8 cellular contexts compared by ENCODE assay signal in genomic region chr18:11849845-11850747, GRCh38. TPM values are rescaled to one million over a fixed set of nuclear protein-coding genes. Genes with fewer than 3 reads are reported as not detected.
DNase-seq lines count a peak whose midpoint lies in the region; ATAC-seq lines count a peak whose summit lies in the region.

No MANE protein-coding gene starts in this region.

- peak; percentile 16 to 71 for DNase-seq in NCI-H2081 (lab: John Stamatoyannopoulos, UW)
- no peak for DNase-seq in NCI-H2081 treated with DMSO at 0.1 percent for 48 hours (lab: John Stamatoyannopoulos, UW)
- DNase-seq in NOMO-1 treated with dmso at 0.1 percent for 144 hours (lab: John Stamatoyannopoulos, UW; ENCODE audit: unreplicated experiment): peak; percentile 17
- peak; percentile 64 for DNase-seq in activated T-cell treated with anti-CD3 and anti-CD28 coated beads, Interleukin-2, amount 50 U/mL, for 24 hours
- peak; percentile 84 for DNase-seq in myocyte (ENCODE audit: low read depth)
- DNase-seq in stimulated activated CD8-positive, alpha-beta memory T cell treated with anti-CD3 and anti-CD28 coated beads, Interleukin-4, amount 100 ng/mL, for 4 hours (ENCODE audit: low read depth in 2 of 2, low spot score in 1 of 2): peak; percentile 15 to 27

- H3K9me3 Mint-ChIP-seq in activated T-cell treated with anti-CD3 and anti-CD28 coated beads, Interleukin-2, amount 50 U/mL, for 24 hours: no peaks in the 10 kb centered on the region

- H3K4me1 Mint-ChIP-seq in activated T-cell treated with anti-CD3 and anti-CD28 coated beads, Interleukin-2, amount 50 U/mL, for 24 hours (ENCODE audit: low read depth): peaks cover 40% of the 10 kb centered on the region

- peak overlapping the region; percentile 100 for H3K27ac Mint-ChIP-seq in activated T-cell treated with anti-CD3 and anti-CD28 coated beads, Interleukin-2, amount 50 U/mL, for 24 hours

- H3K27me3 Mint-ChIP-seq in activated T-cell treated with anti-CD3 and anti-CD28 coated beads, Interleukin-2, amount 50 U/mL, for 24 hours: no peaks in the 10 kb centered on the region

- H3K4me3 Mint-ChIP-seq in activated T-cell treated with anti-CD3 and anti-CD28 coated beads, Interleukin-2, amount 50 U/mL, for 24 hours: peak overlapping the region; percentile 100

- H3K36me3 Mint-ChIP-seq in activated T-cell treated with anti-CD3 and anti-CD28 coated beads, Interleukin-2, amount 50 U/mL, for 24 hours (ENCODE audit: low read depth): peaks cover 30% of the 10 kb centered on the region

- ATAC-seq in esophagus mucosa (peak; percentile 52), HG03025 (IDR thresholded peaks at IDR 0.05; ENCODE audit: low FRiP score, unreplicated experiment) (no peak)

RNA-seq across cellular contexts. Expression of gene CHMP1B, which starts 1.1 kb away (rescaled TPM):
- total RNA-seq in esophagus mucosa (28.7 TPM), myocyte (46.1 and 52.9 TPM in 2 replicates)
- 35.0 TPM for polyA plus RNA-seq in myocyte (2012)

RNA-seq across cellular contexts. Expression of gene MPPE1, which starts 58.0 kb away (rescaled TPM):
- total RNA-seq in esophagus mucosa: 25.7 TPM
- 25.0 and 76.0 TPM in 2 replicates for total RNA-seq in myocyte
- 32.4 TPM for polyA plus RNA-seq in myocyte (2012)
